In the genomic region with DNA sequence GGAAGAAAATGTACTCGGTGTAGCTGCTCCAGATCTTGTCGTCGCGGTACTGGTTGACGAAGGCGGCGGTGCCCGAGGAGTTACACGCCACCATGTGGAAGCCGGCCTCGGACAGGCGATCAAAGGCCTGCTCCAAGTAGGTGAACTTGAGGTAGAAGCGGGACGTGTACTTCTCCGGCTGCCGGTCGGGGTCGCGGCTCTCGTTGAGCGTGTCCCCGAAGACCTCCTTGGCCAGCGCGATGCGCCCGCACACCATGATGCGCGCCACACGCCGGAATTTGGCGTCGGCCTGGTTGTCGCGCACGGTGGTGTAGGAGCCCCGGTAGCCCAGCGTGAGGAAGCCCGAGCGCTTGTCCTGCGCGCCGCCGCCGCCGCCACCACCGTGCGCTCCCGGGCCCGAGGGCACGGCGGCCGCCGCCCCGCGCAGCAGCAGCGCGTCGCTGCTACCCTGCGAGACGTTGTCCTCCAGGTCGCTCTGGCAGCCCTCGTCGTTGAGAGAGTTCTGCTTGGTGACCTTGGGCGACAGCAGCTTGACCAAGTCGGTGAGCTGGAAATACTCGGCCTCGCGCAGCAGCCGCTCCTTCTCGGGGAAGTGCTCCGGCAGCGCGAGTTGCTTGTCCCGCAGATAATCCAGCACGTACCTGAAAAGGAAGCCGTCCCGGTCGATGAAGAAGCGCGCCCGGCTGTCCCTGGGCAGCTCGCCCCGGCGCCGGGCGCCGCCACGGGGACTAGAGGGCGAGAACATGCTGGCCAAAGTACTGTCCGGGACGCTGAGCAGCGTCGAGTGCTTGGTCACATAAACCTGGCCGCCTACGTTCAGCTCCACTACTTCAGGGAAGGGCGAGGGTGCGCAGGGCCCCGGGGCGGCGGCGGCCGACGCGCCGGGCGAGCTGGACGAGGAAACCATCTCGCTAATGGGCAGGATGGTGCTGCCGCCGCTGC, we compare ENCODE assay signal across 9 cellular contexts. TPM values are rescaled to one million over a fixed set of nuclear protein-coding genes. Genes with fewer than 3 reads are reported as not detected.
DNase-seq lines count a peak whose midpoint lies in the region; ATAC-seq and TF ChIP-seq lines count a peak whose summit lies in the region.
"Had no signal": no experiment of that assay in that cellular context is flagged by ENCODE, and none has a peak within 500 bp of the region (broad histone marks: within the 10 kb centered on the region; RNA-seq: fewer than 3 reads in every experiment).

No MANE protein-coding gene starts in this region.

- no peak overlapping the region for H2BK12ac ChIP-seq in trophoblast cell (ENCODE audit: low read length)

- H3K79me1 ChIP-seq in trophoblast cell (ENCODE audit: low read length): no peaks in the 10 kb centered on the region

- H3K36me3 Mint-ChIP-seq in activated naive CD4-positive, alpha-beta T cell treated with anti-CD3 and anti-CD28 coated beads, Interleukin-2, amount 50 U/mL, for 24 hours: no peaks in the 10 kb centered on the region
- H3K36me3 Mint-ChIP-seq: IgD-negative memory B cell had no signal

- no peak overlapping the region for H3K18ac ChIP-seq in trophoblast cell (ENCODE audit: low read length)

- H3K9me3 ChIP-seq in cardiac muscle cell (ENCODE audit: low read depth) (no peaks in the 10 kb centered on the region), trophoblast cell (ENCODE audit: insufficient read depth, low read depth, low read length) (no peaks in the 10 kb centered on the region)

- no peak overlapping the region for H4K8ac ChIP-seq in trophoblast cell (ENCODE audit: low read depth, low read length)

- H2AK5ac ChIP-seq in trophoblast cell (ENCODE audit: low read length): no peak overlapping the region

- peak; percentile 11 for ATAC-seq in HG02798 (IDR thresholded peaks at IDR 0.05; ENCODE audit: poor library complexity, unreplicated experiment)

- H3K4me3 ChIP-seq in GM12864 (ENCODE audit: low read depth, low read length) (peak overlapping the region; percentile 3; the same call in 1 of the 2 replicates), cardiac muscle cell (peak overlapping the region; percentile 35), trophoblast cell (ENCODE audit: low read depth, low read length) (peak overlapping the region; percentile 72)

- H3K4ac ChIP-seq in trophoblast cell (ENCODE audit: low read depth, low read length): no peak overlapping the region

- H3K23ac ChIP-seq in trophoblast cell (ENCODE audit: low read length): no peak overlapping the region

- H3K4me3 Mint-ChIP-seq in activated naive CD4-positive, alpha-beta T cell treated with anti-CD3 and anti-CD28 coated beads, Interleukin-2, amount 50 U/mL, for 24 hours: peak overlapping the region; percentile 39

- H3K79me2 ChIP-seq in trophoblast cell (ENCODE audit: control insufficient read depth, insufficient read depth, low read length, poor library complexity): no peaks in the 10 kb centered on the region

- no peak overlapping the region for H2BK5ac ChIP-seq in trophoblast cell (ENCODE audit: low read depth, low read length, poor library complexity)

- H3K36me3 ChIP-seq in cardiac muscle cell: no peaks in the 10 kb centered on the region
- no peaks in the 10 kb centered on the region for H3K36me3 ChIP-seq in trophoblast cell (ENCODE audit: control insufficient read depth in 1 of 2, insufficient read depth in 2 of 2, low read length in 2 of 2)

- H3K27me3 Mint-ChIP-seq in activated naive CD4-positive, alpha-beta T cell treated with anti-CD3 and anti-CD28 coated beads, Interleukin-2, amount 50 U/mL, for 24 hours: peaks cover 43% of the 10 kb centered on the region

- H2BK120ac ChIP-seq in trophoblast cell (ENCODE audit: insufficient read depth, low read length, poor library complexity): no peak overlapping the region

- no peak overlapping the region for H3K27ac Mint-ChIP-seq in activated naive CD4-positive, alpha-beta T cell treated with anti-CD3 and anti-CD28 coated beads, Interleukin-2, amount 50 U/mL, for 24 hours
- H3K27ac Mint-ChIP-seq: IgD-negative memory B cell had no signal

- TF ChIP-seq CTCF in GM12864 (IDR thresholded peaks at IDR 0.05; ENCODE audit: low read depth, low read length, missing control alignments) (no peak), cardiac muscle cell (IDR thresholded peaks at IDR 0.05; ENCODE audit: low read depth, low read length) (no peak)

- DNase-seq in GM12864 (ENCODE audit: low read depth): no peak
- peak; percentile 10 to 59 for DNase-seq in cardiac muscle cell (ENCODE audit: low read depth in 1 of 2, low spot score in 1 of 2)
- peak in 1 of 2 donors; percentile 4 for DNase-seq in trophoblast cell
- DNase-seq in RPMI8226: no peak
- DNase-seq in activated CD4-positive, CD25-positive, alpha-beta regulatory T cell treated with anti-CD3 and anti-CD28 coated beads, Interleukin-2, amount 50 U/mL, for 72 hours: no peak
- no peak for DNase-seq in HK-2 (ENCODE audit: unreplicated experiment)

- H3K4me1 ChIP-seq in cardiac muscle cell (ENCODE audit: low read depth) (no peaks in the 10 kb centered on the region), trophoblast cell (ENCODE audit: control insufficient read depth in 1 of 2, insufficient read depth in 2 of 2, low read length in 2 of 2) (peaks cover 4 to 19% of the 10 kb centered on the region in 2 experiments)

- H3K27ac ChIP-seq in cardiac muscle cell (no peak overlapping the region), trophoblast cell (ENCODE audit: low read depth, low read length) (no peak overlapping the region)

- H3K14ac ChIP-seq in trophoblast cell (ENCODE audit: low read length): no peak overlapping the region

- H3K9ac ChIP-seq in trophoblast cell (ENCODE audit: low read length): no peak overlapping the region

- peak overlapping the region; percentile 99 for H3K4me2 ChIP-seq in trophoblast cell (ENCODE audit: low read length)

- H3K9me3 Mint-ChIP-seq in activated naive CD4-positive, alpha-beta T cell treated with anti-CD3 and anti-CD28 coated beads, Interleukin-2, amount 50 U/mL, for 24 hours: no peaks in the 10 kb centered on the region
- H3K9me3 Mint-ChIP-seq: IgD-negative memory B cell had no signal

- peaks cover 17% of the 10 kb centered on the region for H3K4me1 Mint-ChIP-seq in activated naive CD4-positive, alpha-beta T cell treated with anti-CD3 and anti-CD28 coated beads, Interleukin-2, amount 50 U/mL, for 24 hours

- H4K12ac ChIP-seq in trophoblast cell (ENCODE audit: low read depth, low read length): no peak overlapping the region

- H2AFZ ChIP-seq in trophoblast cell (ENCODE audit: insufficient read depth, low read length, poor library complexity): peak overlapping the region; percentile 89

- no CpG with 5 or more reads among the region's 110 CpGs for WGBS in trophoblast cell (ENCODE audit: extremely low coverage, insufficient coverage, insufficient read length)

- no peak overlapping the region for H4K91ac ChIP-seq in trophoblast cell (ENCODE audit: low read depth, low read length)

- H3K27me3 ChIP-seq in cardiac muscle cell: peaks cover 76% of the 10 kb centered on the region
- H3K27me3 ChIP-seq in trophoblast cell (ENCODE audit: insufficient read depth, low read length): peaks cover 25% of the 10 kb centered on the region

RNA-seq across cellular contexts. Expression of gene KCTD8, which starts 0.8 kb away (rescaled TPM):
- 0.56 and 3.0 TPM in 2 replicates for total RNA-seq in cardiac muscle cell
- polyA plus RNA-seq in cardiac muscle cell: 1.3 and 2.3 TPM in 2 replicates
- polyA plus RNA-seq in trophoblast cell (2013): 0.10 and 0.12 TPM in 2 replicates
- polyA plus RNA-seq: IgD-negative memory B cell had no signal

Comparison
In these comparisons a context has a peak if more than half of its experiments do, and no peak if none do; other contexts are left out.
1. DNase-seq: peak in cardiac muscle cell (2 of 2); none in GM12864 (single experiment), RPMI8226 (single experiment), activated CD4-positive, CD25-positive, alpha-beta regulatory T cell treated with anti-CD3 and anti-CD28 coated beads, Interleukin-2, amount 50 U/mL, for 72 hours (single experiment) and HK-2 (single experiment).
2. H3K4me3 ChIP-seq: peak in every context shown above with its lines; median percentile 72 in trophoblast cell; 35 in cardiac muscle cell; 3 in GM12864.